In the genomic region with DNA sequence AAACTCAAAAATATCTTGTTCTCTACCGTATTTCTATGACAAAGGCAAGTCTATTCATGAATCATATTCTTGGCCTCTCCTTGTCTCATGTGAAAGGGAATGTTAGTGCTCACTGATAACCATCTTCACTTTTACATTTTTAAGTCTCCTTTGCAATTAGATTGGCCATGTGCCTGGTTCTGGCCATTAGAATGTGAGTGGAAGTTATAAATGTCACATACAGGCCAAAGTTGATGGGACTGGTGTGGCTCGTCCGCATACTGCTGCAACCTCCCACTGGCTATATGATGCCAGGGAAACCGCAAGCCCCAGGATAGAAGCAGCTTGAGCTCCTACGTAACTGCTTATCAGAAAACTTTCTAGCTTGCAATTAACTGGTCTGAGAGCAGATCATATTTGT, we compare ENCODE assay signal across 1 cellular context.
TF ChIP-seq lines count a peak whose summit lies in the region.

No MANE protein-coding gene starts in this region.

TF ChIP-seq in endothelial cell of umbilical vein, 7 proteins besides CTCF, POLR2A, EP300 and RAD21:
- no peak for TF ChIP-seq EZH2 (IDR thresholded peaks at IDR 0.05; ENCODE audit: borderline replicate concordance, low read depth, low read length, severe bottlenecking)
- TF ChIP-seq GATA2 (IDR thresholded peaks at IDR 0.05; ENCODE audit: insufficient read depth, insufficient read length, low read depth, low read length), result peak; percentile 61
